13 cellular contexts compared by ENCODE assay signal in genomic region chr13:46995874-46996273, GRCh38.
A peak's percentile ranks its signal among the peaks of the same experiment; 100 is the strongest.
DNase-seq lines count a peak whose midpoint lies in the region; ATAC-seq and TF ChIP-seq lines count a peak whose summit lies in the region.
"Had no signal": no experiment of that assay in that cellular context is flagged by ENCODE, and none has a peak within 500 bp of the region (broad histone marks: within the 10 kb centered on the region; RNA-seq: fewer than 3 reads in every experiment).

No MANE protein-coding gene starts in this region.

- DNase-seq in AML-193 (lab: John Stamatoyannopoulos, UW) (peak; percentile 25 to 42), NCI-H128 (lab: John Stamatoyannopoulos, UW; ENCODE audit: unreplicated experiment) (no peak), BE2C (no peak), DMS 273 treated with DMSO at 0.1 percent for 48 hours (lab: John Stamatoyannopoulos, UW) (no peak)
- no peak for DNase-seq in activated CD4-positive, alpha-beta T cell treated with anti-CD3 and anti-CD28 coated beads for 4 hours
- DNase-seq: activated naive CD4-positive, alpha-beta T cell treated with Interleukin-2 at 50 U/mL for 16 hours; hippocampal formation; NCI-H526 treated with DMSO at 0.1 percent for 48 hours; stomach had no signal

- TF ChIP-seq CTCF in BE2C (IDR thresholded peaks at IDR 0.05; ENCODE audit: low read depth, low read length), result no peak

- H3K9me3 ChIP-seq in BE2C, result no peaks in the 10 kb centered on the region
- H3K9me3 ChIP-seq: stomach had no signal

- 0 out of 2 replicates have a peak, but pooled peaks cover 7% of the 10 kb centered on the region for H3K27me3 ChIP-seq in BE2C
- H3K27me3 ChIP-seq: stomach had no signal

- no peaks in the 10 kb centered on the region for H3K4me1 ChIP-seq in BE2C
- H3K4me1 ChIP-seq: stomach had no signal

- ATAC-seq in GM19023 (IDR thresholded peaks at IDR 0.05; ENCODE audit: unreplicated experiment) (peak; percentile 83), HG02623 (IDR thresholded peaks at IDR 0.05; ENCODE audit: unreplicated experiment) (peak; percentile 96), HG03457 (IDR thresholded peaks at IDR 0.05; ENCODE audit: unreplicated experiment) (peak; percentile 90)
- ATAC-seq: HepG2 had no signal

- H3K36me3 ChIP-seq in BE2C, result no peaks in the 10 kb centered on the region
- H3K36me3 ChIP-seq: stomach had no signal

- H3K4me3 ChIP-seq in BE2C (ENCODE audit: low read depth, low read length), result no peak overlapping the region
- H3K4me3 ChIP-seq: stomach had no signal

Comparison
In these comparisons a context has a peak if more than half of its experiments do, and no peak if none do; other contexts are left out.
1. DNase-seq: peak in AML-193 (2 of 2); none in NCI-H128 (single experiment), activated CD4-positive, alpha-beta T cell treated with anti-CD3 and anti-CD28 coated beads for 4 hours (0 of 2), BE2C (single experiment) and DMS 273 treated with DMSO at 0.1 percent for 48 hours (single experiment).
2. Peak in every context shown above with its lines, with median percentiles within 50 percentile points of each other: ATAC-seq.